In genomic region chr16:53968454-53968853, GRCh38 we compare ENCODE assay signal across 1 cellular context.
TF ChIP-seq lines count a peak whose summit lies in the region.

No MANE protein-coding gene starts in this region.

TF ChIP-seq in GM23338, 12 proteins besides CTCF, POLR2A, EP300 and RAD21 (continued from another document):
- TF ChIP-seq, protein P1, sequence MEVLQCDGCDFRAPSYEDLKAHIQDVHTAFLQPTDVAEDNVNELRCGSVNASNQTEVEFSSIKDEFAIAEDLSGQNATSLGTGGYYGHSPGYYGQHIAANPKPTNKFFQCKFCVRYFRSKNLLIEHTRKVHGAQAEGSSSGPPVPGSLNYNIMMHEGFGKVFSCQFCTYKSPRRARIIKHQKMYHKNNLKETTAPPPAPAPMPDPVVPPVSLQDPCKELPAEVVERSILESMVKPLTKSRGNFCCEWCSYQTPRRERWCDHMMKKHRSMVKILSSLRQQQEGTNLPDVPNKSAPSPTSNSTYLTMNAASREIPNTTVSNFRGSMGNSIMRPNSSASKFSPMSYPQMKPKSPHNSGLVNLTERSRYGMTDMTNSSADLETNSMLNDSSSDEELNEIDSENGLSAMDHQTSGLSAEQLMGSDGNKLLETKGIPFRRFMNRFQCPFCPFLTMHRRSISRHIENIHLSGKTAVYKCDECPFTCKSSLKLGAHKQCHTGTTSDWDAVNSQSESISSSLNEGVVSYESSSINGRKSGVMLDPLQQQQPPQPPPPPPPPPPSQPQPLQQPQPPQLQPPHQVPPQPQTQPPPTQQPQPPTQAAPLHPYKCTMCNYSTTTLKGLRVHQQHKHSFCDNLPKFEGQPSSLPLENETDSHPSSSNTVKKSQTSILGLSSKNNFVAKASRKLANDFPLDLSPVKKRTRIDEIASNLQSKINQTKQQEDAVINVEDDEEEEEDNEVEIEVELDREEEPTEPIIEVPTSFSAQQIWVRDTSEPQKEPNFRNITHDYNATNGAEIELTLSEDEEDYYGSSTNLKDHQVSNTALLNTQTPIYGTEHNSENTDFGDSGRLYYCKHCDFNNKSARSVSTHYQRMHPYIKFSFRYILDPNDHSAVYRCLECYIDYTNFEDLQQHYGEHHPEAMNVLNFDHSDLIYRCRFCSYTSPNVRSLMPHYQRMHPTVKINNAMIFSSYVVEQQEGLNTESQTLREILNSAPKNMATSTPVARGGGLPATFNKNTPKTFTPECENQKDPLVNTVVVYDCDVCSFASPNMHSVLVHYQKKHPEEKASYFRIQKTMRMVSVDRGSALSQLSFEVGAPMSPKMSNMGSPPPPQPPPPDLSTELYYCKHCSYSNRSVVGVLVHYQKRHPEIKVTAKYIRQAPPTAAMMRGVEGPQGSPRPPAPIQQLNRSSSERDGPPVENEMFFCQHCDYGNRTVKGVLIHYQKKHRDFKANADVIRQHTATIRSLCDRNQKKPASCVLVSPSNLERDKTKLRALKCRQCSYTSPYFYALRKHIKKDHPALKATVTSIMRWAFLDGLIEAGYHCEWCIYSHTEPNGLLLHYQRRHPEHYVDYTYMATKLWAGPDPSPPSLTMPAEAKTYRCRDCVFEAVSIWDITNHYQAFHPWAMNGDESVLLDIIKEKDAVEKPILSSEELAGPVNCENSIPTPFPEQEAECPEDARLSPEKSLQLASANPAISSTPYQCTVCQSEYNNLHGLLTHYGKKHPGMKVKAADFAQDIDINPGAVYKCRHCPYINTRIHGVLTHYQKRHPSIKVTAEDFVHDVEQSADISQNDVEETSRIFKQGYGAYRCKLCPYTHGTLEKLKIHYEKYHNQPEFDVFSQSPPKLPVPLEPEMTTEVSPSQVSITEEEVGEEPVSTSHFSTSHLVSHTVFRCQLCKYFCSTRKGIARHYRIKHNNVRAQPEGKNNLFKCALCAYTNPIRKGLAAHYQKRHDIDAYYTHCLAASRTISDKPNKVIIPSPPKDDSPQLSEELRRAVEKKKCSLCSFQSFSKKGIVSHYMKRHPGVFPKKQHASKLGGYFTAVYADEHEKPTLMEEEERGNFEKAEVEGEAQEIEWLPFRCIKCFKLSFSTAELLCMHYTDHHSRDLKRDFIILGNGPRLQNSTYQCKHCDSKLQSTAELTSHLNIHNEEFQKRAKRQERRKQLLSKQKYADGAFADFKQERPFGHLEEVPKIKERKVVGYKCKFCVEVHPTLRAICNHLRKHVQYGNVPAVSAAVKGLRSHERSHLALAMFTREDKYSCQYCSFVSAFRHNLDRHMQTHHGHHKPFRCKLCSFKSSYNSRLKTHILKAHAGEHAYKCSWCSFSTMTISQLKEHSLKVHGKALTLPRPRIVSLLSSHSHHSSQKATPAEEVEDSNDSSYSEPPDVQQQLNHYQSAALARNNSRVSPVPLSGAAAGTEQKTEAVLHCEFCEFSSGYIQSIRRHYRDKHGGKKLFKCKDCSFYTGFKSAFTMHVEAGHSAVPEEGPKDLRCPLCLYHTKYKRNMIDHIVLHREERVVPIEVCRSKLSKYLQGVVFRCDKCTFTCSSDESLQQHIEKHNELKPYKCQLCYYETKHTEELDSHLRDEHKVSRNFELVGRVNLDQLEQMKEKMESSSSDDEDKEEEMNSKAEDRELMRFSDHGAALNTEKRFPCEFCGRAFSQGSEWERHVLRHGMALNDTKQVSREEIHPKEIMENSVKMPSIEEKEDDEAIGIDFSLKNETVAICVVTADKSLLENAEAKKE (CRISPR knock-in tag; IDR thresholded peaks at IDR 0.05), result no peak
- no peak for TF ChIP-seq STAT1 (IDR thresholded peaks at IDR 0.05; ENCODE audit: unreplicated experiment)
- TF ChIP-seq, protein P2, sequence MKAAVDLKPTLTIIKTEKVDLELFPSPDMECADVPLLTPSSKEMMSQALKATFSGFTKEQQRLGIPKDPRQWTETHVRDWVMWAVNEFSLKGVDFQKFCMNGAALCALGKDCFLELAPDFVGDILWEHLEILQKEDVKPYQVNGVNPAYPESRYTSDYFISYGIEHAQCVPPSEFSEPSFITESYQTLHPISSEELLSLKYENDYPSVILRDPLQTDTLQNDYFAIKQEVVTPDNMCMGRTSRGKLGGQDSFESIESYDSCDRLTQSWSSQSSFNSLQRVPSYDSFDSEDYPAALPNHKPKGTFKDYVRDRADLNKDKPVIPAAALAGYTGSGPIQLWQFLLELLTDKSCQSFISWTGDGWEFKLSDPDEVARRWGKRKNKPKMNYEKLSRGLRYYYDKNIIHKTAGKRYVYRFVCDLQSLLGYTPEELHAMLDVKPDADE (IDR thresholded peaks at IDR 0.05), result no peak
- TF ChIP-seq CREB1 (CRISPR knock-in tag; IDR thresholded peaks at IDR 0.05; ENCODE audit: low read depth), result no peak
- no peak for TF ChIP-seq NANOG (IDR thresholded peaks at IDR 0.05; ENCODE audit: borderline replicate concordance)
- no peak for TF ChIP-seq EZH2phosphoT487 (IDR thresholded peaks at IDR 0.05; ENCODE audit: unreplicated experiment)
- TF ChIP-seq POLR2AphosphoS5 (IDR thresholded peaks at IDR 0.05; ENCODE audit: low read depth), result no peak
- TF ChIP-seq JUNB (IDR thresholded peaks at IDR 0.05; ENCODE audit: unreplicated experiment), result no peak
- no peak for TF ChIP-seq EZH2 (IDR thresholded peaks at IDR 0.05; ENCODE audit: low read depth, unreplicated experiment)
TF ChIP-seq in GM23338: peak in this region for 0.
